9 cellular contexts compared by ENCODE assay signal in the genomic region with DNA sequence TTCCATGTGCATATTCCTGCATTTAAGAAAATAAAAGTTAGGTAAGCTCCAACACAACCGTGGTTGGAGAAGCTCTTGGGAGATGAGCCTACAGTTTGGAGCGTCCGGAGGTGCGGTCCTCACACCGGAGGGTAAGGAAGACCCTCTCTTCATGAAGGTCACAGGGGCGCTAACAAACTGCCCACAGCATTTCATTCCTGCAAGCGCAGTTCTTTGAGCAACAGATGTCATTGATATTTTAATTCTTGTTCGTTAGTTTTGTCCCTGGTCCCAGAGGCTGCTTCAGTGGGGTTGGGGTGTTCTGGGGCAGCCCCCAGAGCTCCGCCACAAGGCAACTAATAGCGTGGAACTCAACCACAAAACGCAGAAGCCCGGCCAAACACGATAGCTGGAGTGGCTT.
"Had no signal": no experiment of that assay in that cellular context is flagged by ENCODE, and none has a peak within 500 bp of the region (broad histone marks: within the 10 kb centered on the region; RNA-seq: fewer than 3 reads in every experiment).

No MANE protein-coding gene starts in this region.

- H3K27ac ChIP-seq: GM23248, HL-60 had no signal

- H3K4me3 ChIP-seq: GM23248, HAP-1 had no signal

- H3K4me3 Mint-ChIP-seq: HFFc6 had no signal

- H3K36me3 Mint-ChIP-seq: IgD-negative memory B cell had no signal

- H3K4me1 ChIP-seq: HAP-1 had no signal

- H3K9me3 ChIP-seq: HAP-1 had no signal

- H3K27me3 Mint-ChIP-seq: IgD-negative memory B cell had no signal

- ATAC-seq: HCT116, HepG2 had no signal

- DNase-seq: GM23248, GOT3, H7, HFFc6 had no signal

- H3K36me3 ChIP-seq: HAP-1 had no signal

- H3K27ac Mint-ChIP-seq: HFFc6, IgD-negative memory B cell had no signal
